In genomic region chr1:224300346-224300745, GRCh38 we compare ENCODE assay signal across 14 cellular contexts. TPM values are rescaled to one million over a fixed set of nuclear protein-coding genes. Genes with fewer than 3 reads are reported as not detected.
A peak's percentile ranks its signal among the peaks of the same experiment; 100 is the strongest.
DNase-seq lines count a peak whose midpoint lies in the region; ATAC-seq and TF ChIP-seq lines count a peak whose summit lies in the region.
"Had no signal": no experiment of that assay in that cellular context is flagged by ENCODE, and none has a peak within 500 bp of the region (broad histone marks: within the 10 kb centered on the region; RNA-seq: fewer than 3 reads in every experiment).

No MANE protein-coding gene starts in this region.

- H3K4me3 ChIP-seq in AG10803 (ENCODE audit: low read length) (no peak overlapping the region), MG63 (no peak overlapping the region), astrocyte of the spinal cord (ENCODE audit: low read depth, low read length) (no peak overlapping the region), dorsolateral prefrontal cortex (no peak overlapping the region)

- no peak for ATAC-seq in GM19035 (IDR thresholded peaks at IDR 0.05; ENCODE audit: unreplicated experiment)
- ATAC-seq: left ventricle myocardium superior had no signal

- H3K27me3 ChIP-seq in MG63 = no peaks in the 10 kb centered on the region
- no peaks in the 10 kb centered on the region for H3K27me3 ChIP-seq in dorsolateral prefrontal cortex

- H3K36me3 ChIP-seq in MG63 = peaks cover 75% of the 10 kb centered on the region

- in situ Hi-C loops in astrocyte of the spinal cord (cut with HindIII; ENCODE audit: low sequenced_read_pairs) = no loop called here

- no peaks in the 10 kb centered on the region for H3K9me3 ChIP-seq in MG63

- peak; percentile 67 for DNase-seq in AG10803 (ENCODE audit: low read depth)
- peak; percentile 64 for DNase-seq in MG63
- DNase-seq in astrocyte of the spinal cord (ENCODE audit: low read depth, low spot score) = peak; percentile 83
- peak; percentile 53 for DNase-seq in kidney glomerular epithelial cell (lab: John Stamatoyannopoulos, UW)
- no peak for DNase-seq in dorsolateral prefrontal cortex
- no peak for DNase-seq in globus pallidus (ENCODE audit: low spot score)
- no peak for DNase-seq in cerebellum (ENCODE audit: low spot score)
- DNase-seq: activated CD4-positive, alpha-beta T cell treated with anti-CD3 and anti-CD28 coated beads, Interleukin-2, amount 50 U/mL, for 1 hour; COR-L47; KG1; left ventricle myocardium superior; NCI-H345; SHP77 treated with DMSO at 0.1 percent for 48 hours had no signal

- TF ChIP-seq CTCF in AG10803 (conservative IDR thresholded peaks at IDR 0.05; ENCODE audit: low read length) = no peak
- TF ChIP-seq CTCF in astrocyte of the spinal cord (IDR thresholded peaks at IDR 0.05; ENCODE audit: low read depth, low read length) = no peak
- TF ChIP-seq CTCF in dorsolateral prefrontal cortex (IDR thresholded peaks at IDR 0.05 in 54 of 56, conservative IDR thresholded peaks at IDR 0.05 in 2 of 56; ENCODE audit: low read depth in 1 of 56, partially characterized antibody in 56 of 56) = no peak

- no peak overlapping the region for H3K27ac ChIP-seq in dorsolateral prefrontal cortex

- intact Hi-C loops in dorsolateral prefrontal cortex (cut with DNase I) = no loop called here

RNA-seq across cellular contexts. Expression of gene NVL, which starts 29.6 kb away (rescaled TPM):
- 19.4 and 25.8 TPM in 2 replicates for total RNA-seq in MG63 (2014; rRNA removed; shearing (Covaris generic); ENCODE audit: low replicate concordance)
- 10 to 100 TPM; 15.8 to 41.9 (median 24.8) TPM for total RNA-seq in dorsolateral prefrontal cortex
- 42.1 TPM for total RNA-seq in cerebellum

RNA-seq across cellular contexts. Expression of gene CNIH4, which starts 56.3 kb away (rescaled TPM):
- 30.9 and 114 TPM in 2 replicates for total RNA-seq in MG63 (2014; rRNA removed; shearing (Covaris generic); ENCODE audit: low replicate concordance)
- total RNA-seq in dorsolateral prefrontal cortex = 10 to 100 TPM; 20.5 to 44.8 (median 32.7) TPM
- 25.9 TPM for total RNA-seq in cerebellum

Comparison
In these comparisons a context has a peak if more than half of its experiments do, and no peak if none do; other contexts are left out.
1. DNase-seq: peak in AG10803 (single experiment), MG63 (single experiment), astrocyte of the spinal cord (single experiment) and kidney glomerular epithelial cell (single experiment); none in dorsolateral prefrontal cortex (0 of 10), globus pallidus (single experiment) and cerebellum (single experiment).